Comparison of ENCODE assay signal across 17 cellular contexts in the genomic region with DNA sequence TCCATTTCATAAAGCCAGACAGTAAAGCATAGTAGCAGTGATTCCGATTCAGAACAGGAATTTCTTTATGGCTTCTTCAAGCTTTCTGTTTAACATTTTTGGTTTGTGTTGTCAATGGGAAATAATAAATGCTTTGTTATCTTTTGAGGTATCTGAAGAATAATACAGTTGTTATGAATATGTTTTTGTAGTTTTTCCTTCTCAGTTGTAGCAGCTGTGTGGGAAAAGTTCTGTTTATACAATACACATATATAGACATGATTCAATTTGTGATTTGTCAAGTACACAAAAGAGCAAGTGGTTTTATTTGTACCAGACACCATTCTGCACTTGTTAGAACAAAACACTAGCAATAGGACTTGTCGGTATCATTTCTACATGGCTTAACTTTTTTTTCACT.
"Had no signal": no experiment of that assay in that cellular context is flagged by ENCODE, and none has a peak within 500 bp of the region (broad histone marks: within the 10 kb centered on the region; RNA-seq: fewer than 3 reads in every experiment).

No MANE protein-coding gene starts in this region.

- H3K27me3 Mint-ChIP-seq: activated CD4-positive, alpha-beta T cell treated with anti-CD3 and anti-CD28 coated beads for 36 hours; activated naive CD8-positive, alpha-beta T cell; T-cell; type B pancreatic cell had no signal

- DNase-seq: activated CD4-positive, alpha-beta T cell treated with anti-CD3 and anti-CD28 coated beads for 36 hours; activated CD4-positive, alpha-beta T cell treated with anti-CD3 and anti-CD28 coated beads, Interleukin-2, amount 50 U/mL, for 48 hours; activated T-cell treated with anti-CD3 and anti-CD28 coated beads for 4 hours; amniotic stem cell; body of pancreas; caudate nucleus; colonic mucosa; midbrain; right lobe of liver; stimulated activated CD4-positive, alpha-beta T cell treated with anti-CD3 and anti-CD28 coated beads, Interleukin-4, amount 100 ng/mL, for 24 hours; T-cell; testis had no signal

- H3K4me2 ChIP-seq: smooth muscle cell had no signal

- H3K36me3 Mint-ChIP-seq: stimulated activated effector memory CD8-positive, alpha-beta T cell treated with anti-CD3 and anti-CD28 coated beads, Interleukin-12 subunit alpha, Interleukin-12 subunit beta, amount 100 ng/mL, for 72 hours; WTC11 had no signal

- H3K4me3 Mint-ChIP-seq: activated CD4-positive, alpha-beta T cell treated with anti-CD3 and anti-CD28 coated beads for 36 hours; activated naive CD8-positive, alpha-beta T cell; stimulated activated effector memory CD8-positive, alpha-beta T cell treated with anti-CD3 and anti-CD28 coated beads, Interleukin-12 subunit alpha, Interleukin-12 subunit beta, amount 100 ng/mL, for 72 hours; T-cell; type B pancreatic cell; WTC11 had no signal

- ATAC-seq: activated CD4-positive, alpha-beta T cell treated with anti-CD3 and anti-CD28 coated beads for 36 hours; body of pancreas; right lobe of liver; stimulated activated effector memory CD8-positive, alpha-beta T cell treated with anti-CD3 and anti-CD28 coated beads, Interleukin-12 subunit alpha, Interleukin-12 subunit beta, amount 100 ng/mL, for 72 hours; T-cell; WTC11 had no signal

- H3K4me1 ChIP-seq: colonic mucosa, right lobe of liver, testis had no signal

- H3K27ac Mint-ChIP-seq: activated CD4-positive, alpha-beta T cell treated with anti-CD3 and anti-CD28 coated beads for 36 hours; activated naive CD8-positive, alpha-beta T cell; stimulated activated effector memory CD8-positive, alpha-beta T cell treated with anti-CD3 and anti-CD28 coated beads, Interleukin-12 subunit alpha, Interleukin-12 subunit beta, amount 100 ng/mL, for 72 hours; T-cell; type B pancreatic cell had no signal

- H3K36me3 ChIP-seq: colonic mucosa, right lobe of liver had no signal

- H3K4me3 ChIP-seq: body of pancreas, colonic mucosa, right lobe of liver, smooth muscle cell, testis had no signal

- H3K27ac ChIP-seq: body of pancreas, colonic mucosa, right lobe of liver, testis had no signal

- H3K9me3 ChIP-seq: body of pancreas, colonic mucosa, testis had no signal

- H3K9me3 Mint-ChIP-seq: WTC11 had no signal

- H3K27me3 ChIP-seq: body of pancreas, colonic mucosa, right lobe of liver, testis had no signal
